12 cellular contexts compared by ENCODE assay signal in the genomic region with DNA sequence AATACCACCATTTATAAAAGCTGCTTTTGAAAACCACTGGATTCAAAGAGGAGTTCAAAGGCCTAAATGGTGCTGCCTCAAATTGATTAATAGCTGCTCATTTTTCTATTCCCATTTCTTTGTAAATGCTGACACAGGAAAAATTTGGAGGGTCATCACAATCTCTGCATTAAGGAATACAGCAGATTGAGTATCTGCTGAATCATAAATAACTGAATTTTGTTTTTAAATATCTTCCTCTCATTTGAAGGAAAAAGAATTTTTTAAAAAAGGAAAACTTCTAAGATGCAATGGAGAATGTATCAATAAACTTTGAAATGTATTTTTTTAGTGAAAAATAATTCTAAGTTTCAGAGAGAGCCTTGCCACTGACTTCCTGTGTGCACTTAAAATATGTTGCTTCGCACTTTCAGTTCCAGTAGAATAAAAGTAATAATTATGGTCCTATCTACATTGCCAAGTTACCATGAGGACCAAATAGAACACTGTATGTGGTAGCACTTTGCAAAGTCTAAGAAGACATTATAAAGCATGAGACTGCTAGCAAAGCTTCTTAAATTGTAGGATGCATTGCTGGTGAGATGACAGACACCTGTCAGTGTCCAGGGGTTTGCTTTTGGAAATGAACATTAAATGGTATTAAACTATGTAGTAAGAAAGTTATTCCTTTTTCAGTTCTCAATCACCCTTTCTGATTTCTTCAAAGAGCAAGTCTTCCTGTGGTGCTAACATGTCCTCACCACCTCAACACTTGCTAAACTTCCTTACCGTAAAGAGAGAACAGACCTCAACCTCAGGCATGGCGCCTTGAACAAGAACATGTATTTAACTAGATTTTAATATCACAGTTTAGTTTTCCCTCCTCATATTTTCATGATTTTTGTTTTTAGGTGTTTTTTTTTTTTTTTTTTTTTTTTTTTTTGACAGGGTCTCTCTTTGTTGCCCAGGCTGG.
"Had no signal": no experiment of that assay in that cellular context is flagged by ENCODE, and none has a peak within 500 bp of the region (broad histone marks: within the 10 kb centered on the region; RNA-seq: fewer than 3 reads in every experiment).

No MANE protein-coding gene starts in this region.

- H3K27ac ChIP-seq: ovary, uterus had no signal

- H3K36me3 ChIP-seq: ovary, tibial nerve, uterus had no signal

- DNase-seq: activated naive CD4-positive, alpha-beta T cell; anterior cingulate cortex; effector memory CD4-positive, alpha-beta T cell; glutamatergic neuron; immature natural killer cell; ovary; stimulated activated CD4-positive, alpha-beta T cell treated with anti-CD3 and anti-CD28 coated beads, Interleukin-12 subunit alpha, Interleukin-12 subunit beta, amount 100 ng/mL, for 4 hours; stimulated activated CD4-positive, alpha-beta T cell treated with anti-CD3 and anti-CD28 coated beads, Interleukin-2, amount 100 ng/mL, for 24 hours; uterus had no signal

- H3K27me3 ChIP-seq: ovary, tibial nerve, uterus had no signal

- H3K4me1 ChIP-seq: uterus had no signal

- H3K9me3 ChIP-seq: ovary, uterus had no signal

- H3K4me3 ChIP-seq: ovary, tibial nerve, uterus had no signal

- ATAC-seq: activated CD4-positive, CD25-positive, alpha-beta regulatory T cell treated with anti-CD3 and anti-CD28 coated beads, Interleukin-2, amount 50 U/mL, for 24 hours; stimulated activated effector memory CD8-positive, alpha-beta T cell treated with anti-CD3 and anti-CD28 coated beads, Interleukin-12 subunit alpha, Interleukin-12 subunit beta, amount 100 ng/mL, for 72 hours had no signal
